ENCODE assay signal across 13 cellular contexts in genomic region chr17:835263-835662, GRCh38. TPM values are rescaled to one million over a fixed set of nuclear protein-coding genes. Genes with fewer than 3 reads are reported as not detected.
DNase-seq lines count a peak whose midpoint lies in the region; ATAC-seq and TF ChIP-seq lines count a peak whose summit lies in the region.
"Had no signal": no experiment of that assay in that cellular context is flagged by ENCODE, and none has a peak within 500 bp of the region (broad histone marks: within the 10 kb centered on the region; RNA-seq: fewer than 3 reads in every experiment).

No MANE protein-coding gene starts in this region.

- H3K4me2 ChIP-seq in neuronal stem cell (ENCODE audit: insufficient read depth, low read length, poor library complexity, severe bottlenecking) = no peak overlapping the region

- no peak for ATAC-seq in HG02981 (IDR thresholded peaks at IDR 0.05; ENCODE audit: unreplicated experiment)
- ATAC-seq: natural killer cell treated with Interleukin-12 subunit alpha and Interleukin-12 subunit beta and Interleukin-15 and Interleukin-18, amount 100 ng/mL, for 72 hours had no signal

- no CpG with 5 or more reads among the region's 9 CpGs for WGBS in neuronal stem cell (ENCODE audit: extremely low coverage in 2 of 2, insufficient read length in 2 of 2, insufficient replicate concordance in 1 of 2), 2 donors

- H3K27me3 ChIP-seq in NT2/D1 (ENCODE audit: insufficient read depth, insufficient read length) (no peaks in the 10 kb centered on the region), neuronal stem cell (ENCODE audit: control insufficient read depth in 3 of 3, insufficient read depth in 3 of 3, low read depth in 1 of 3, low read length in 3 of 3) (no peaks in the 10 kb centered on the region)

- TF ChIP-seq CTCF in fibroblast of mammary gland (conservative IDR thresholded peaks at IDR 0.05; ENCODE audit: control insufficient read depth, insufficient read depth, low read depth, low read length) (no peak), GM10266 (IDR thresholded peaks at IDR 0.05; ENCODE audit: control insufficient read depth, insufficient read depth, low read depth, missing control alignments) (no peak)

- no peak overlapping the region for H4K91ac ChIP-seq in neuronal stem cell (ENCODE audit: low read depth, low read length, poor library complexity)

- H3K9ac ChIP-seq in NT2/D1 (ENCODE audit: insufficient read length, low read depth) = no peak overlapping the region
- no peak overlapping the region for H3K9ac ChIP-seq in neuronal stem cell (ENCODE audit: low read depth, low read length, poor library complexity)

- peaks cover 11% of the 10 kb centered on the region for H3K79me1 ChIP-seq in neuronal stem cell (ENCODE audit: low read depth, low read length)

- no peak overlapping the region for H2AFZ ChIP-seq in neuronal stem cell (ENCODE audit: low read length)

- H3K9me3 ChIP-seq in NT2/D1 (ENCODE audit: insufficient read depth, low read length) (peaks cover 7% of the 10 kb centered on the region; the same call in 1 of the 2 replicates), neuronal stem cell (replicated peaks in 1 of 2; ENCODE audit: control insufficient read depth in 2 of 2, insufficient read depth in 1 of 2, low read depth in 1 of 2, low read length in 2 of 2) (peaks cover 10 to 27% of the 10 kb centered on the region in 2 donors)

- H4K8ac ChIP-seq in neuronal stem cell (ENCODE audit: low read depth, low read length) = no peak overlapping the region

- no peak overlapping the region for H3K18ac ChIP-seq in neuronal stem cell (ENCODE audit: low read length)

- no peak overlapping the region for H3K23ac ChIP-seq in neuronal stem cell (ENCODE audit: low read depth, low read length, poor library complexity)

- no peak overlapping the region for H2AK5ac ChIP-seq in neuronal stem cell (ENCODE audit: low read depth, low read length)

- in situ Hi-C loops in Caki2 (cut with HindIII; ENCODE audit: low pct_unique_long_range_greater_than_20kb, low sequenced_read_pairs) = no loop called here

- peak overlapping the region; percentile 8 for H3K27ac ChIP-seq in neuronal stem cell (replicated peaks; ENCODE audit: low read length)

- H3K36me3 ChIP-seq in NT2/D1 (ENCODE audit: insufficient read depth, insufficient read length, low read length) = peaks cover 10% of the 10 kb centered on the region
- H3K36me3 ChIP-seq in neuronal stem cell (replicated peaks in 1 of 2; ENCODE audit: control insufficient read depth in 2 of 2, insufficient read depth in 2 of 2, low read length in 2 of 2) = peaks cover 0 to 32% of the 10 kb centered on the region in 2 donors

- H3K14ac ChIP-seq in neuronal stem cell (ENCODE audit: low read length) = no peak overlapping the region

- H2BK12ac ChIP-seq in neuronal stem cell (ENCODE audit: low read length) = no peak overlapping the region

- no peak overlapping the region for H2BK120ac ChIP-seq in neuronal stem cell (ENCODE audit: low read depth, low read length)

- no peak overlapping the region for H2BK15ac ChIP-seq in neuronal stem cell (ENCODE audit: low read length)

- DNase-seq in Caki2 (ENCODE audit: low read depth) = peak; percentile 65
- DNase-seq in NT2/D1 (ENCODE audit: low read depth, low spot score) = peak; percentile 63
- DNase-seq in fibroblast of mammary gland (ENCODE audit: low read depth) = peak; percentile 99
- DNase-seq in neuronal stem cell (ENCODE audit: low spot score) = no peak
- DNase-seq in pons (ENCODE audit: low spot score) = no peak
- no peak for DNase-seq in GM10266 (ENCODE audit: extremely low spot score)
- no peak for DNase-seq in superior temporal gyrus (ENCODE audit: extremely low spot score)
- DNase-seq: activated T-cell treated with anti-CD3 and anti-CD28 coated beads, Interleukin-2, amount 50 U/mL, for 24 hours; DMS153; effector CD4-positive, alpha-beta T cell; NCI-H1694 had no signal

- H2BK5ac ChIP-seq in neuronal stem cell (ENCODE audit: low read length) = no peak overlapping the region

- no peak overlapping the region for H3K4ac ChIP-seq in neuronal stem cell (ENCODE audit: low read length)

- H3K4me3 ChIP-seq in NT2/D1 (ENCODE audit: insufficient read length, low read depth) = no peak overlapping the region
- no peak overlapping the region for H3K4me3 ChIP-seq in fibroblast of mammary gland (ENCODE audit: control insufficient read depth, low read depth, low read length)
- H3K4me3 ChIP-seq in neuronal stem cell (ENCODE audit: low read length in 2 of 2) = no peak overlapping the region

- H3K4me1 ChIP-seq in NT2/D1 (ENCODE audit: insufficient read depth, insufficient read length) = peaks cover 6% of the 10 kb centered on the region
- H3K4me1 ChIP-seq in neuronal stem cell (ENCODE audit: control insufficient read depth in 2 of 2, insufficient read depth in 1 of 2, low read depth in 1 of 2, low read length in 2 of 2) = no peaks in the 10 kb centered on the region

RNA-seq across cellular contexts. Expression of gene MRM3, which starts 53.1 kb away (rescaled TPM):
- total RNA-seq in Caki2 (2014; rRNA removed; shearing (Covaris generic); ENCODE audit: low replicate concordance) = 36.2 and 40.6 TPM in 2 replicates
- polyA plus RNA-seq in neuronal stem cell (2013, experiment 1 of 2) = 11.1 TPM
- 11.0 TPM for polyA plus RNA-seq in neuronal stem cell (2013, experiment 2 of 2)

RNA-seq across cellular contexts. Expression of gene GLOD4, which starts 53.2 kb away (rescaled TPM):
- 36.8 and 65.9 TPM in 2 replicates for total RNA-seq in Caki2 (2014; rRNA removed; shearing (Covaris generic); ENCODE audit: low replicate concordance)
- 79.0 TPM for polyA plus RNA-seq in neuronal stem cell (2013, experiment 1 of 2)
- polyA plus RNA-seq in neuronal stem cell (2013, experiment 2 of 2) = 78.5 TPM

Comparison
In these comparisons a context has a peak if more than half of its experiments do, and no peak if none do; other contexts are left out.
1. DNase-seq: peak in Caki2 (single experiment), NT2/D1 (single experiment) and fibroblast of mammary gland (single experiment); none in neuronal stem cell (single experiment), pons (single experiment), GM10266 (single experiment) and superior temporal gyrus (single experiment).